23 cellular contexts compared by ENCODE assay signal in genomic region chr10:119630300-119630699, GRCh38.
"Had no signal": no experiment of that assay in that cellular context is flagged by ENCODE, and none has a peak within 500 bp of the region (broad histone marks: within the 10 kb centered on the region; RNA-seq: fewer than 3 reads in every experiment).

No MANE protein-coding gene starts in this region.

- DNase-seq: IMR-90, Karpas-422, KG1, MG63, NCI-H1092, NCI-H1105 treated with DMSO at 0.1 percent for 48 hours, NCI-H1417 treated with DMSO at 0.1 percent for 48 hours, NCI-H146, NCI-H1694 treated with DMSO at 0.1 percent for 48 hours, NCI-H1930, NCI-H2081 treated with DMSO at 0.1 percent for 48 hours, NCI-H2171, NCI-H226, NCI-H446, NCI-H510A, NCI-H524 treated with DMSO at 0.1 percent for 48 hours, NCI-H69, NCI-H774, RPMI8226, SHP77, SK-N-SH, SW 1271 had no signal

- H3K27me3 ChIP-seq: MG63 had no signal

- H3K4me3 ChIP-seq: MG63 had no signal

- H3K9me3 ChIP-seq: MG63, SK-N-SH had no signal

- ATAC-seq: HepG2 had no signal

- H3K36me3 ChIP-seq: MG63 had no signal
